ENCODE assay signal across 10 cellular contexts in the genomic region with DNA sequence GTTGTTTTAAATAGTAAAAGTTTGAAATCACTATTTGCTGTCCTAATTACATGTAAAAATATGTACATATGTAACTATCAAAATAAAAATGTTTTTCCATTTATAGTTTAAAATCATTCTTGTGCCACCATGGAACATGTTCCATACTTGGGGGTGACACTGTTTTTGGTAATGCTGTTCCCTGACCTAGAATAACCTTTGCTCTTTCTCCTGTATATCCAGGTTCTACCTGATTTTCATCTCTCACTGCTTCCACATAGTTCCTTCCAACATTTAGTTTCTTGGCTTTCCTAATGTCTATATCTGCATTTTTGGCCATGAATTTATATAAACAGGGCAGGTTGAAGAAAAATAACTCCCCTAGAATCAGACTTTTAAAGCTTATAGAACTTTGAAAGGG. TPM values are rescaled to one million over a fixed set of nuclear protein-coding genes. Genes with fewer than 3 reads are reported as not detected.
DNase-seq lines count a peak whose midpoint lies in the region; ATAC-seq, FAIRE-seq and TF ChIP-seq lines count a peak whose summit lies in the region.
"Had no signal": no experiment of that assay in that cellular context is flagged by ENCODE, and none has a peak within 500 bp of the region (broad histone marks: within the 10 kb centered on the region; RNA-seq: fewer than 3 reads in every experiment).

No MANE protein-coding gene starts in this region.

- POLR2A ChIA-PET in Caco-2 (lab: Charles Lee): no interaction called here

- FAIRE-seq in frontal cortex (lab: Jason Lieb, UNC): no peak

- H3K27ac ChIP-seq in coronary artery (peak overlapping the region in 1 of 2 donors; percentile 35), neutrophil (peak overlapping the region; percentile 96)
- H3K27ac ChIP-seq: SJSA1 had no signal

- H3K4me1 ChIP-seq in Caco-2 (peaks cover 51% of the 10 kb centered on the region), neutrophil (ENCODE audit: control insufficient read depth in 1 of 2, insufficient read depth in 1 of 2, low read depth in 1 of 2, low read length in 1 of 2) (peaks cover 54 to 65% of the 10 kb centered on the region in 2 experiments)

- ATAC-seq in HG03432 (IDR thresholded peaks at IDR 0.05; ENCODE audit: unreplicated experiment): no peak

- CTCF ChIA-PET in Caco-2 (lab: Charles Lee): interaction anchor here (0.5 kb wide), 1 partner anchor 255 kb away, joined by 4 read pairs; no protein-coding TSS in a partner anchor

- H3K36me3 ChIP-seq in Caco-2 (ENCODE audit: control insufficient read depth, insufficient read depth, low read length): no peaks in the 10 kb centered on the region
- no peaks in the 10 kb centered on the region for H3K36me3 ChIP-seq in MG63
- no peaks in the 10 kb centered on the region for H3K36me3 ChIP-seq in neutrophil
- H3K36me3 ChIP-seq: SJSA1 had no signal

- H3K27me3 ChIP-seq in Caco-2 (replicated peaks; ENCODE audit: control insufficient read depth, insufficient read depth, low read length) (no peaks in the 10 kb centered on the region), MG63 (no peaks in the 10 kb centered on the region), neutrophil (no peaks in the 10 kb centered on the region)
- H3K27me3 ChIP-seq: SJSA1 had no signal

- no peaks in the 10 kb centered on the region for H3K9me3 Mint-ChIP-seq in Caco-2 (ENCODE audit: unreplicated experiment)

- intact Hi-C loops in Caco-2 (cut with micrococcal nuclease; ENCODE audit: unreplicated experiment): loop anchor here (5.0 to 10.0 kb wide), 2 partner anchors 51 to 542 kb away; partner anchors contain the start of gene HNMT

- H3K4me3 ChIP-seq in Caco-2 (ENCODE audit: low read depth, low read length): 0 out of 2 replicates have a peak overlapping the region, but pooled peaks have one; percentile 5
- peak overlapping the region; percentile 70 for H3K4me3 ChIP-seq in MG63
- peak overlapping the region; percentile 92 for H3K4me3 ChIP-seq in coronary artery
- peak overlapping the region; percentile 93 to 94 for H3K4me3 ChIP-seq in neutrophil (ENCODE audit: low read depth in 1 of 2, low read length in 1 of 2)
- H3K4me3 ChIP-seq: SJSA1 had no signal

- no peak overlapping the region for H3K27ac Mint-ChIP-seq in Caco-2 (ENCODE audit: unreplicated experiment)

- no peaks in the 10 kb centered on the region for H3K27me3 Mint-ChIP-seq in Caco-2 (ENCODE audit: insufficient read depth, unreplicated experiment)

- peak overlapping the region; percentile 88 for H3K4me3 Mint-ChIP-seq in Caco-2 (ENCODE audit: unreplicated experiment)

- no TSS peak for BruUV-seq in Caco-2 (replicated peaks; lab: Mats Ljungman, UMichigan)

- peaks cover 10% of the 10 kb centered on the region for H3K36me3 Mint-ChIP-seq in Caco-2 (ENCODE audit: insufficient read depth, unreplicated experiment)

- TF ChIP-seq CTCF in Caco-2 (IDR thresholded peaks at IDR 0.05; ENCODE audit: insufficient read depth in 1 of 2, low read depth in 1 of 2, low read length in 1 of 2, severe bottlenecking in 1 of 2, unreplicated experiment in 1 of 2) (no peak), coronary artery (IDR thresholded peaks at IDR 0.05) (no peak), neutrophil (IDR thresholded peaks at IDR 0.05) (no peak)

- H3K9me3 ChIP-seq in Caco-2 (no peaks in the 10 kb centered on the region), MG63 (no peaks in the 10 kb centered on the region), neutrophil (no peaks in the 10 kb centered on the region)
- H3K9me3 ChIP-seq: SJSA1 had no signal

- peaks cover 25% of the 10 kb centered on the region for H3K4me1 Mint-ChIP-seq in Caco-2 (ENCODE audit: low read depth, unreplicated experiment)

- DNase-seq in Caco-2 (no peak), MG63 (no peak), coronary artery (ENCODE audit: low spot score) (no peak), UCSD-AML1 (lab: John Stamatoyannopoulos, UW; ENCODE audit: unreplicated experiment) (no peak), NCI-H524 treated with DMSO at 0.1 percent for 48 hours (lab: John Stamatoyannopoulos, UW) (no peak), frontal cortex (ENCODE audit: low spot score in 2 of 2) (no peak)
- DNase-seq: NCI-H2029 had no signal

RNA-seq across cellular contexts. Expression of gene SPOPL, which starts 2.5 kb away (rescaled TPM):
- 31.6 and 32.9 TPM in 2 replicates for total RNA-seq in Caco-2 (2022)
- total RNA-seq in MG63 (2014; rRNA removed; shearing (Covaris generic); ENCODE audit: low replicate concordance): 9.3 and 13.8 TPM in 2 replicates
- 24.1 TPM for total RNA-seq in frontal cortex

Comparison
In these comparisons a context has a peak if more than half of its experiments do, and no peak if none do; other contexts are left out.
1. H3K4me3 ChIP-seq: peak in every context shown above with its lines; median percentile 94 in neutrophil; 92 in coronary artery; 70 in MG63; 5 in Caco-2.